Comparison of ENCODE assay signal across 2 cellular contexts in genomic region chr16:19875900-19876299, GRCh38.
TF ChIP-seq lines count a peak whose summit lies in the region.

No MANE protein-coding gene starts in this region.

TF ChIP-seq in GM23338, 12 proteins besides CTCF, POLR2A, EP300 and RAD21:
- TF ChIP-seq POLR2AphosphoS5 (IDR thresholded peaks at IDR 0.05; ENCODE audit: low read depth): no peak
- TF ChIP-seq, protein P1, sequence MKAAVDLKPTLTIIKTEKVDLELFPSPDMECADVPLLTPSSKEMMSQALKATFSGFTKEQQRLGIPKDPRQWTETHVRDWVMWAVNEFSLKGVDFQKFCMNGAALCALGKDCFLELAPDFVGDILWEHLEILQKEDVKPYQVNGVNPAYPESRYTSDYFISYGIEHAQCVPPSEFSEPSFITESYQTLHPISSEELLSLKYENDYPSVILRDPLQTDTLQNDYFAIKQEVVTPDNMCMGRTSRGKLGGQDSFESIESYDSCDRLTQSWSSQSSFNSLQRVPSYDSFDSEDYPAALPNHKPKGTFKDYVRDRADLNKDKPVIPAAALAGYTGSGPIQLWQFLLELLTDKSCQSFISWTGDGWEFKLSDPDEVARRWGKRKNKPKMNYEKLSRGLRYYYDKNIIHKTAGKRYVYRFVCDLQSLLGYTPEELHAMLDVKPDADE (IDR thresholded peaks at IDR 0.05): no peak

TF ChIP-seq in IMR-90, 13 proteins besides CTCF, POLR2A, EP300 and RAD21:
- no peak for TF ChIP-seq SMC3 (IDR thresholded peaks at IDR 0.05; ENCODE audit: low read depth, low read length)
- TF ChIP-seq, protein P2, sequence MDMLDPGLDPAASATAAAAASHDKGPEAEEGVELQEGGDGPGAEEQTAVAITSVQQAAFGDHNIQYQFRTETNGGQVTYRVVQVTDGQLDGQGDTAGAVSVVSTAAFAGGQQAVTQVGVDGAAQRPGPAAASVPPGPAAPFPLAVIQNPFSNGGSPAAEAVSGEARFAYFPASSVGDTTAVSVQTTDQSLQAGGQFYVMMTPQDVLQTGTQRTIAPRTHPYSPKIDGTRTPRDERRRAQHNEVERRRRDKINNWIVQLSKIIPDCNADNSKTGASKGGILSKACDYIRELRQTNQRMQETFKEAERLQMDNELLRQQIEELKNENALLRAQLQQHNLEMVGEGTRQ (IDR thresholded peaks at IDR 0.05; ENCODE audit: low read depth, low read length): no peak
- no peak for TF ChIP-seq NFE2L2 (IDR thresholded peaks at IDR 0.05; ENCODE audit: low read depth, low read length)
- TF ChIP-seq RCOR1 (IDR thresholded peaks at IDR 0.05; ENCODE audit: insufficient replicate concordance, low read length): no peak
